ENCODE assay signal across 9 cellular contexts in genomic region chr2:33497177-33497787, GRCh38.
DNase-seq lines count a peak whose midpoint lies in the region; ATAC-seq and TF ChIP-seq lines count a peak whose summit lies in the region.
"Had no signal": no experiment of that assay in that cellular context is flagged by ENCODE, and none has a peak within 500 bp of the region (broad histone marks: within the 10 kb centered on the region; RNA-seq: fewer than 3 reads in every experiment).

No MANE protein-coding gene starts in this region.

- H3K9me3 ChIP-seq in effector memory CD4-positive, alpha-beta T cell (ENCODE audit: control insufficient read depth, low read length) = no peaks in the 10 kb centered on the region

- ATAC-seq in GM18498 (IDR thresholded peaks at IDR 0.05; ENCODE audit: unreplicated experiment) (peak; percentile 44), GM21717 (IDR thresholded peaks at IDR 0.05; ENCODE audit: unreplicated experiment) (peak; percentile 38)

- H3K27ac ChIP-seq in effector memory CD4-positive, alpha-beta T cell (ENCODE audit: insufficient read depth, low read length, poor library complexity, severe bottlenecking) = peak overlapping the region; percentile 31

- CTCF ChIA-PET in HEK293T (lab: Yijun Ruan, JAX) = no interaction called here

- no peak for TF ChIP-seq POLR2A in erythroblast (IDR thresholded peaks at IDR 0.05; ENCODE audit: low read length)

- POLR2A ChIA-PET in HEK293T (lab: Yijun Ruan, JAX) = no interaction called here

- H3K36me3 ChIP-seq in effector memory CD4-positive, alpha-beta T cell (ENCODE audit: control insufficient read depth, insufficient read depth, low read length) = no peaks in the 10 kb centered on the region

- H3K4me1 ChIP-seq in effector memory CD4-positive, alpha-beta T cell (ENCODE audit: control insufficient read depth, insufficient read depth, low read length, poor library complexity, severe bottlenecking) = peaks cover 3% of the 10 kb centered on the region

- H3K4me3 ChIP-seq in effector memory CD4-positive, alpha-beta T cell (ENCODE audit: insufficient read depth, low read depth, low read length, poor library complexity, severe bottlenecking) = no peak overlapping the region

- peak; percentile 41 for DNase-seq in KG1 (lab: John Stamatoyannopoulos, UW)
- no peak for DNase-seq in effector memory CD4-positive, alpha-beta T cell
- no peak for DNase-seq in erythroblast (lab: John Stamatoyannopoulos, UW)
- DNase-seq in HEK293T (ENCODE audit: extremely low spot score) = no peak
- no peak for DNase-seq in activated gamma-delta T cell (lab: John Stamatoyannopoulos, UW)
- DNase-seq in NCI-H524 treated with DMSO at 0.1 percent for 48 hours (lab: John Stamatoyannopoulos, UW) = no peak
- DNase-seq: activated CD4-positive, alpha-beta T cell treated with anti-CD3 and anti-CD28 coated beads, Interleukin-2, amount 50 U/mL, for 48 hours had no signal

- no peaks in the 10 kb centered on the region for H3K27me3 ChIP-seq in effector memory CD4-positive, alpha-beta T cell (replicated peaks; ENCODE audit: control insufficient read depth, insufficient read depth, low read length, poor library complexity, severe bottlenecking)

TF ChIP-seq in HEK293T, 16 proteins besides CTCF, POLR2A, EP300 and RAD21:
- TF ChIP-seq LEF1 (IDR thresholded peaks at IDR 0.05; ENCODE audit: borderline replicate concordance) = no peak
- no peak for TF ChIP-seq ARNT (IDR thresholded peaks at IDR 0.05)
- no peak for TF ChIP-seq ZNF384 (IDR thresholded peaks at IDR 0.05)
- TF ChIP-seq HDGF (IDR thresholded peaks at IDR 0.05; ENCODE audit: borderline replicate concordance) = no peak
- TF ChIP-seq FOXK2 (IDR thresholded peaks at IDR 0.05) = no peak
- TF ChIP-seq ELF4 (IDR thresholded peaks at IDR 0.05) = no peak
- TF ChIP-seq FOXM1 (IDR thresholded peaks at IDR 0.05; ENCODE audit: borderline replicate concordance) = no peak
- no peak for TF ChIP-seq TARDBP (IDR thresholded peaks at IDR 0.05)
- TF ChIP-seq BHLHE40 (IDR thresholded peaks at IDR 0.05; ENCODE audit: borderline replicate concordance) = no peak
- no peak for TF ChIP-seq L3MBTL2 (conservative IDR thresholded peaks at IDR 0.05)
- no peak for TF ChIP-seq FOXA1 (IDR thresholded peaks at IDR 0.05)
- no peak for TF ChIP-seq SP1 (IDR thresholded peaks at IDR 0.05)
- TF ChIP-seq CTBP1 (IDR thresholded peaks at IDR 0.05; ENCODE audit: borderline replicate concordance) = no peak
- no peak for TF ChIP-seq NFRKB (IDR thresholded peaks at IDR 0.05)
- TF ChIP-seq SUZ12 (IDR thresholded peaks at IDR 0.05) = no peak
- no peak for TF ChIP-seq PKNOX1 (IDR thresholded peaks at IDR 0.05)
